In the genomic region with DNA sequence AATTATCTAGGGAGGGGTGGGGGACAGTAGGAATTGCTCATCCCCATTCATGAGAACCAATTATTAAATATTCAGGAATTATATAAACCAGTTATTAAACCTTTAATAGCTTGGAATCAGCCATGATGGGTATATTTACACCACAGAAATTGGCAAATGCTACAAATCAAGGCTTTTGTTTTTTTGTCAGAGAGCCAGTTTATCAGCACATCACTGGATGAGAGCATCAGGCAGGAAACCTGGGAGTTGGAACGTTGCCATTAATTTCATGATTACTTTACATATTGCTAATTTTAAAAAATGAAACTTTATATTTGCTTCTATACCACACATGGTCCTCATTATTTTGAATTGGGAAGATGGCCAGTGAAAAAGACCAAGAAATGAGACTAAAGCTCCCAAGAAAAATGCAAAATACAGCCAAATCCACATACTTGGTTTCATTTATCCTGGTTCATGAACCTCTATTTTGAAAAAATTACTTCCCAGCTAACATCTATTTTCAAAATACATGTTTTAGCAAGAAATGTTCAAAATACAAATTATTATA, we compare ENCODE assay signal across 19 cellular contexts.
"Had no signal": no experiment of that assay in that cellular context is flagged by ENCODE, and none has a peak within 500 bp of the region (broad histone marks: within the 10 kb centered on the region; RNA-seq: fewer than 3 reads in every experiment).

No MANE protein-coding gene starts in this region.

- DNase-seq: activated CD4-positive, alpha-beta T cell treated with anti-CD3 and anti-CD28 coated beads, Interleukin-2, amount 50 U/mL, for 48 hours; activated CD4-positive, CD25-positive, alpha-beta regulatory T cell treated with anti-CD3 and anti-CD28 coated beads, Interleukin-2, amount 50 U/mL, for 72 hours; activated CD8-positive, alpha-beta memory T cell treated with anti-CD3 and anti-CD28 coated beads, Interleukin-2, amount 10 ng/mL, durations not matched to agents 7 days and 5 days; activated effector memory CD4-positive, alpha-beta T cell treated with Interleukin-2 at 50 U/mL for 16 hours; activated naive CD4-positive, alpha-beta T cell treated with anti-CD3 and anti-CD28 coated beads, Interleukin-2, amount 50 U/mL, for 16 hours; activated T-cell treated with anti-CD3 and anti-CD28 coated beads, Interleukin-2, amount 50 U/mL, for 24 hours; adrenal gland; caudate nucleus; esophagus squamous epithelium; nephron progenitor cell; right cardiac atrium; stimulated activated naive CD8-positive, alpha-beta T cell treated with anti-CD3 and anti-CD28 coated beads, Interleukin-15, Interleukin-2, amounts not matched to agents 100 U/mL and 50 U/mL, for 24 hours; T-helper 1 cell; T1000; trophoblast cell had no signal

- H3K4me3 ChIP-seq: adrenal gland, esophagus squamous epithelium, prostate gland, smooth muscle cell, suprapubic skin had no signal

- H3K4me2 ChIP-seq: smooth muscle cell had no signal

- H3K27me3 ChIP-seq: adrenal gland, esophagus squamous epithelium, suprapubic skin had no signal

- H3K4me1 ChIP-seq: adrenal gland, esophagus squamous epithelium, prostate gland, suprapubic skin had no signal

- H3K9me3 ChIP-seq: adrenal gland, esophagus squamous epithelium, prostate gland, suprapubic skin had no signal

- H3K36me3 ChIP-seq: adrenal gland, esophagus squamous epithelium, prostate gland, suprapubic skin had no signal

- H3K27ac ChIP-seq: adrenal gland, esophagus squamous epithelium, prostate gland, suprapubic skin had no signal

- FAIRE-seq: colon had no signal

- ATAC-seq: activated CD8-positive, alpha-beta memory T cell treated with anti-CD3 and anti-CD28 coated beads, Interleukin-2, amount 10 ng/mL, durations not matched to agents 7 days and 5 days; right cardiac atrium; stimulated activated naive CD8-positive, alpha-beta T cell treated with anti-CD3 and anti-CD28 coated beads, Interleukin-15, Interleukin-2, amounts not matched to agents 100 U/mL and 50 U/mL, for 24 hours had no signal
